1 cellular context compared by ENCODE assay signal in the genomic region with DNA sequence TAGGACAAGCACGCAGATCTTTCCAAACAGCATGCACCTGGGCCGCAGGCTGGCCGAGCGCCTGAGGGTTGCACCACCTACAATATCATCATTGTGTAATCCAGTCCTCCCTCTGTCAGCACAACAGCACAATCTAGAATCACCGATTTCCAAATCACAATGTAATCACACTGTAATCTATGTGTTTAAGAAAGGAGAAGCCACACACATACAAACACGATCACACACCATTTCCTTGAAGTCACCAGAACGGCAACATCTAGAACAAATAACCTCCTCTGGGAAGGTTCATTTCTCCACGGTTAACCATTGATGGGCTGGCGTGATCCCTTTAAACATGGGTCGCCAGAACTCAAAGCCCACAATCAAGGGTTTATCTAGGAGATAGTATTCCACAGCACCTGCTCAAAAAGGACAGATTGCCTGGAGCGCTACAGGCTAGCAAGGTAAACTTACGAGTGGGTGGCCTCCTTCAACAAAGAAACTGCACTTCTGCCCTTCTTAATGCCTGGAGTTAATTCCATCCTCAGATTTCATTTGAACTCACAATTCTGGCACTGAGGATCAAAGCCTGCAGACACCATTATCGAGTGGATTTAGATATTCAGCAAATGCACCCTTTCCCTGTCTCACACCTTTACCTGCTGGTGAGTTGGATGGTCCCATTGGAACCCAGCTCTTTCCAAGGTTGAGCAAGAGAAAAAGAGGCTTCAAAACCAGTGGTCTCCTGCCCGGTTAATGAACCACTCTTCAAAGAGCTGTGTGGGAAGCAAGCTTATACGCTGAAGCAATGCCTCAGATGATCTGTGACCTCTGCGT.
A peak's percentile ranks its signal among the peaks of the same experiment; 100 is the strongest.
TF ChIP-seq lines count a peak whose summit lies in the region.

No MANE protein-coding gene starts in this region.

TF ChIP-seq in HepG2, 621 proteins besides CTCF, POLR2A, EP300 and RAD21 (continued from another document and continues in another):
- TF ChIP-seq, protein P1, sequence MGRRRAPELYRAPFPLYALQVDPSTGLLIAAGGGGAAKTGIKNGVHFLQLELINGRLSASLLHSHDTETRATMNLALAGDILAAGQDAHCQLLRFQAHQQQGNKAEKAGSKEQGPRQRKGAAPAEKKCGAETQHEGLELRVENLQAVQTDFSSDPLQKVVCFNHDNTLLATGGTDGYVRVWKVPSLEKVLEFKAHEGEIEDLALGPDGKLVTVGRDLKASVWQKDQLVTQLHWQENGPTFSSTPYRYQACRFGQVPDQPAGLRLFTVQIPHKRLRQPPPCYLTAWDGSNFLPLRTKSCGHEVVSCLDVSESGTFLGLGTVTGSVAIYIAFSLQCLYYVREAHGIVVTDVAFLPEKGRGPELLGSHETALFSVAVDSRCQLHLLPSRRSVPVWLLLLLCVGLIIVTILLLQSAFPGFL (CRISPR knock-in tag; IDR thresholded peaks at IDR 0.05) = no peak
- TF ChIP-seq MBNL3 (CRISPR knock-in tag; conservative IDR thresholded peaks at IDR 0.05) (no peak), JUN (CRISPR knock-in tag; IDR thresholded peaks at IDR 0.05) (peak; percentile 51; the same call in 1 of the 2 replicates), MAFF (IDR thresholded peaks at IDR 0.05; ENCODE audit: low read depth, low read length) (peak; percentile 70), ARNTL (CRISPR knock-in tag; IDR thresholded peaks at IDR 0.05) (peak; percentile 17; the same call in 1 of the 2 replicates), NFIC (IDR thresholded peaks at IDR 0.05; ENCODE audit: low read length) (peak; percentile 71), KDM1A (CRISPR knock-in tag; IDR thresholded peaks at IDR 0.05) (peak; percentile 92; the same call in 1 of the 2 replicates), ZNF589 (CRISPR knock-in tag; conservative IDR thresholded peaks at IDR 0.05) (0 out of 2 replicates have a peak, but pooled peaks have one; percentile 30), ZNF10 (CRISPR knock-in tag; IDR thresholded peaks at IDR 0.05; ENCODE audit: borderline replicate concordance, low read depth) (no peak), ZNF354B (CRISPR knock-in tag; IDR thresholded peaks at IDR 0.05) (no peak), ZNF556 (CRISPR knock-in tag; IDR thresholded peaks at IDR 0.05; ENCODE audit: borderline replicate concordance) (0 out of 2 replicates have a peak, but pooled peaks have one; percentile 20), SNAPC5 (CRISPR knock-in tag; IDR thresholded peaks at IDR 0.05; ENCODE audit: borderline replicate concordance) (0 out of 2 replicates have a peak, but pooled peaks have one; percentile 33), POLR2G (IDR thresholded peaks at IDR 0.05; ENCODE audit: low read depth, low read length) (peak; percentile 72; the same call in 1 of the 2 replicates), MAZ (IDR thresholded peaks at IDR 0.05; ENCODE audit: borderline replicate concordance, low read depth, low read length) (peak; percentile 36; the same call in 1 of the 2 replicates), MAZ (CRISPR knock-in tag; IDR thresholded peaks at IDR 0.05; ENCODE audit: low read depth) (peak; percentile 67), HES4 (CRISPR knock-in tag; IDR thresholded peaks at IDR 0.05; ENCODE audit: borderline replicate concordance) (peak; percentile 51; the same call in 1 of the 2 replicates), FOXA1 (IDR thresholded peaks at IDR 0.05) (no peak), FOXA1 (CRISPR knock-in tag; IDR thresholded peaks at IDR 0.05) (peak; percentile 89), SP5 (CRISPR knock-in tag; IDR thresholded peaks at IDR 0.05; ENCODE audit: borderline replicate concordance, low read depth) (peak; percentile 82; the same call in 1 of the 2 replicates), ZNF678 (CRISPR knock-in tag; IDR thresholded peaks at IDR 0.05) (no peak), ZNF510 (CRISPR knock-in tag; IDR thresholded peaks at IDR 0.05; ENCODE audit: low read depth) (no peak), PAX8 (CRISPR knock-in tag; IDR thresholded peaks at IDR 0.05; ENCODE audit: borderline replicate concordance) (no peak), STAG1 (CRISPR knock-in tag; IDR thresholded peaks at IDR 0.05) (peak; percentile 44), PAWR (CRISPR knock-in tag; IDR thresholded peaks at IDR 0.05; ENCODE audit: borderline replicate concordance) (no peak), U2AF1 (optimal IDR thresholded peaks at IDR 0.05; ENCODE audit: low read depth, low read length) (no peak), RNF2 (conservative IDR thresholded peaks at IDR 0.05; ENCODE audit: low read depth) (peak; percentile 76; the same call in 1 of the 2 replicates), ZNF282 (IDR thresholded peaks at IDR 0.05; ENCODE audit: partially characterized antibody) (no peak), KLF16 (CRISPR knock-in tag; IDR thresholded peaks at IDR 0.05) (peak in 1 of 2 experiments; percentile 87; a peak in 2 of 4 replicates), MED1 (CRISPR knock-in tag; IDR thresholded peaks at IDR 0.05) (peak; percentile 94), GFI1 (CRISPR knock-in tag; IDR thresholded peaks at IDR 0.05; ENCODE audit: borderline replicate concordance) (peak; percentile 92), SAFB2 (CRISPR knock-in tag; IDR thresholded peaks at IDR 0.05; ENCODE audit: borderline replicate concordance, low read depth) (peak; percentile 59; the same call in 1 of the 2 replicates), ZNF280D (CRISPR knock-in tag; IDR thresholded peaks at IDR 0.05) (no peak; the same call in none of the 2 replicates), ZNF414 (CRISPR knock-in tag; IDR thresholded peaks at IDR 0.05) (0 out of 2 replicates have a peak, but pooled peaks have one; percentile 25), TSC22D2 (CRISPR knock-in tag; IDR thresholded peaks at IDR 0.05; ENCODE audit: borderline replicate concordance) (peak; percentile 78), ZSCAN31 (CRISPR knock-in tag; IDR thresholded peaks at IDR 0.05; ENCODE audit: low read depth) (peak; percentile 27; the same call in 1 of the 2 replicates), TARDBP (CRISPR knock-in tag; IDR thresholded peaks at IDR 0.05) (peak; percentile 76; the same call in 1 of the 2 replicates), ZNF761 (CRISPR knock-in tag; conservative IDR thresholded peaks at IDR 0.05) (0 out of 2 replicates have a peak, but pooled peaks have one; percentile 29), BCL3 (CRISPR knock-in tag; IDR thresholded peaks at IDR 0.05) (peak; percentile 47; the same call in 1 of the 2 replicates), ZFP82 (CRISPR knock-in tag; IDR thresholded peaks at IDR 0.05; ENCODE audit: borderline replicate concordance) (peak; percentile 44; the same call in 1 of the 2 replicates), PHB2 (IDR thresholded peaks at IDR 0.05; ENCODE audit: partially characterized antibody) (no peak), RFX1 (IDR thresholded peaks at IDR 0.05) (no peak), ZNF441 (CRISPR knock-in tag; IDR thresholded peaks at IDR 0.05; ENCODE audit: borderline replicate concordance) (peak; percentile 84), KAT8 (CRISPR knock-in tag; IDR thresholded peaks at IDR 0.05) (peak; percentile 75; the same call in 1 of the 2 replicates), HNF4G (IDR thresholded peaks at IDR 0.05; ENCODE audit: borderline replicate concordance, low read depth, low read length) (peak; percentile 86), HNF4G (CRISPR knock-in tag; IDR thresholded peaks at IDR 0.05; ENCODE audit: borderline replicate concordance, low read depth) (peak; percentile 58), ZNF331 (CRISPR knock-in tag; IDR thresholded peaks at IDR 0.05) (peak; percentile 86)
- TF ChIP-seq, protein P2, sequence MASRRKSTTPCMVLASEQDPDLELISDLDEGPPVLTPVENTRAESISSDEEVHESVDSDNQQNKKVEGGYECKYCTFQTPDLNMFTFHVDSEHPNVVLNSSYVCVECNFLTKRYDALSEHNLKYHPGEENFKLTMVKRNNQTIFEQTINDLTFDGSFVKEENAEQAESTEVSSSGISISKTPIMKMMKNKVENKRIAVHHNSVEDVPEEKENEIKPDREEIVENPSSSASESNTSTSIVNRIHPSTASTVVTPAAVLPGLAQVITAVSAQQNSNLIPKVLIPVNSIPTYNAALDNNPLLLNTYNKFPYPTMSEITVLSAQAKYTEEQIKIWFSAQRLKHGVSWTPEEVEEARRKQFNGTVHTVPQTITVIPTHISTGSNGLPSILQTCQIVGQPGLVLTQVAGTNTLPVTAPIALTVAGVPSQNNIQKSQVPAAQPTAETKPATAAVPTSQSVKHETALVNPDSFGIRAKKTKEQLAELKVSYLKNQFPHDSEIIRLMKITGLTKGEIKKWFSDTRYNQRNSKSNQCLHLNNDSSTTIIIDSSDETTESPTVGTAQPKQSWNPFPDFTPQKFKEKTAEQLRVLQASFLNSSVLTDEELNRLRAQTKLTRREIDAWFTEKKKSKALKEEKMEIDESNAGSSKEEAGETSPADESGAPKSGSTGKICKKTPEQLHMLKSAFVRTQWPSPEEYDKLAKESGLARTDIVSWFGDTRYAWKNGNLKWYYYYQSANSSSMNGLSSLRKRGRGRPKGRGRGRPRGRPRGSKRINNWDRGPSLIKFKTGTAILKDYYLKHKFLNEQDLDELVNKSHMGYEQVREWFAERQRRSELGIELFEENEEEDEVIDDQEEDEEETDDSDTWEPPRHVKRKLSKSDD (CRISPR knock-in tag; IDR thresholded peaks at IDR 0.05; ENCODE audit: low read depth) = peak; percentile 38; the same call in 1 of the 2 replicates
- TF ChIP-seq, protein P3, sequence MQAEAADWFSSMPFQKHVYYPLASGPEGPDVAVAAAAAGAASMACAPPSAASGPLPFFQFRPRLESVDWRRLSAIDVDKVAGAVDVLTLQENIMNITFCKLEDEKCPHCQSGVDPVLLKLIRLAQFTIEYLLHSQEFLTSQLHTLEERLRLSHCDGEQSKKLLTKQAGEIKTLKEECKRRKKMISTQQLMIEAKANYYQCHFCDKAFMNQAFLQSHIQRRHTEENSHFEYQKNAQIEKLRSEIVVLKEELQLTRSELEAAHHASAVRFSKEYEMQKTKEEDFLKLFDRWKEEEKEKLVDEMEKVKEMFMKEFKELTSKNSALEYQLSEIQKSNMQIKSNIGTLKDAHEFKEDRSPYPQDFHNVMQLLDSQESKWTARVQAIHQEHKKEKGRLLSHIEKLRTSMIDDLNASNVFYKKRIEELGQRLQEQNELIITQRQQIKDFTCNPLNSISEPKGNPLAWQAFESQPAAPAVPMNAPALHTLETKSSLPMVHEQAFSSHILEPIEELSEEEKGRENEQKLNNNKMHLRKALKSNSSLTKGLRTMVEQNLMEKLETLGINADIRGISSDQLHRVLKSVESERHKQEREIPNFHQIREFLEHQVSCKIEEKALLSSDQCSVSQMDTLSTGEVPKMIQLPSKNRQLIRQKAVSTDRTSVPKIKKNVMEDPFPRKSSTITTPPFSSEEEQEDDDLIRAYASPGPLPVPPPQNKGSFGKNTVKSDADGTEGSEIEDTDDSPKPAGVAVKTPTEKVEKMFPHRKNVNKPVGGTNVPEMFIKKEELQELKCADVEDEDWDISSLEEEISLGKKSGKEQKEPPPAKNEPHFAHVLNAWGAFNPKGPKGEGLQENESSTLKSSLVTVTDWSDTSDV (CRISPR knock-in tag; IDR thresholded peaks at IDR 0.05) = no peak
- TF ChIP-seq, protein P4, sequence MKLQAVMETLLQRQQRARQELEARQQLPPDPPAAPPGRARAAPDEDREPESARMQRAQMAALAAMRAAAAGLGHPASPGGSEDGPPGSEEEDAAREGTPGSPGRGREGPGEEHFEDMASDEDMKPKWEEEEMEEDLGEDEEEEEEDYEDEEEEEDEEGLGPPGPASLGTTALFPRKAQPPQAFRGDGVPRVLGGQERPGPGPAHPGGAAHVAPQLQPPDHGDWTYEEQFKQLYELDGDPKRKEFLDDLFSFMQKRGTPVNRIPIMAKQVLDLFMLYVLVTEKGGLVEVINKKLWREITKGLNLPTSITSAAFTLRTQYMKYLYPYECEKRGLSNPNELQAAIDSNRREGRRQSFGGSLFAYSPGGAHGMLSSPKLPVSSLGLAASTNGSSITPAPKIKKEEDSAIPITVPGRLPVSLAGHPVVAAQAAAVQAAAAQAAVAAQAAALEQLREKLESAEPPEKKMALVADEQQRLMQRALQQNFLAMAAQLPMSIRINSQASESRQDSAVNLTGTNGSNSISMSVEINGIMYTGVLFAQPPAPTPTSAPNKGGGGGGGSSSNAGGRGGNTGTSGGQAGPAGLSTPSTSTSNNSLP (IDR thresholded peaks at IDR 0.05; ENCODE audit: low read depth, low read length) = peak; percentile 85
